In genomic region chr2:28430377-28430765, GRCh38 we compare ENCODE assay signal across 24 cellular contexts. TPM values are rescaled to one million over a fixed set of nuclear protein-coding genes. Genes with fewer than 3 reads are reported as not detected.
DNase-seq lines count a peak whose midpoint lies in the region; ATAC-seq and TF ChIP-seq lines count a peak whose summit lies in the region.
"Had no signal": no experiment of that assay in that cellular context is flagged by ENCODE, and none has a peak within 500 bp of the region (broad histone marks: within the 10 kb centered on the region; RNA-seq: fewer than 3 reads in every experiment).

No MANE protein-coding gene starts in this region.

- peak; percentile 77 for ATAC-seq in activated CD8-positive, alpha-beta memory T cell treated with anti-CD3 and anti-CD28 coated beads, Interleukin-2, amount 10 ng/mL, durations not matched to agents 7 days and 5 days
- peak; percentile 13 for ATAC-seq in activated naive CD8-positive, alpha-beta T cell treated with anti-CD3 and anti-CD28 coated beads, Interleukin-2, amount 50 U/mL, for 24 hours
- ATAC-seq in foreskin keratinocyte (no peak), GM18858 (IDR thresholded peaks at IDR 0.05; ENCODE audit: unreplicated experiment) (no peak)
- ATAC-seq: K562, left lung, right cardiac atrium had no signal

- DNase-seq in activated CD8-positive, alpha-beta memory T cell treated with anti-CD3 and anti-CD28 coated beads, Interleukin-2, amount 10 ng/mL, durations not matched to agents 7 days and 5 days = peak; percentile 78
- no peak for DNase-seq in activated CD8-positive, alpha-beta memory T cell treated with anti-CD3 and anti-CD28 coated beads, Interleukin-2, amount 50 U/mL, for 48 hours
- DNase-seq in CD4-positive, alpha-beta memory T cell = no peak
- no peak for DNase-seq in activated naive CD8-positive, alpha-beta T cell treated with anti-CD3 and anti-CD28 coated beads, Interleukin-2, amount 50 U/mL, for 24 hours
- DNase-seq in neural progenitor cell (ENCODE audit: low spot score) = no peak
- no peak for DNase-seq in NCI-H187 (lab: John Stamatoyannopoulos, UW)
- no peak for DNase-seq in foreskin keratinocyte
- DNase-seq: activated B cell treated with CpG ODN at 0.5 μM for 24 hours; activated CD4-positive, alpha-beta T cell treated with anti-CD3 and anti-CD28 coated beads, Interleukin-2, amount 50 U/mL, for 48 hours; brain microvascular endothelial cell; mesenchymal stem cell; NCI-H1092 treated with DMSO at 0.1 percent for 48 hours; NCI-H1694 treated with DMSO at 0.1 percent for 48 hours; NCI-H2171 treated with DMSO at 0.1 percent for 48 hours; NCI-H510A; right cardiac atrium; stimulated activated CD4-positive, alpha-beta T cell treated with anti-CD3 and anti-CD28 coated beads, Interleukin-2, amount 100 ng/mL, for 24 hours; thyroid gland; uterus had no signal

- POLR2A ChIA-PET in CD4-positive, alpha-beta memory T cell (lab: Charles Lee; ENCODE audit: partially characterized antibody) = no interaction called here

- H3K27me3 Mint-ChIP-seq in activated CD8-positive, alpha-beta memory T cell treated with anti-CD3 and anti-CD28 coated beads, Interleukin-2, amount 10 ng/mL, durations not matched to agents 7 days and 5 days = no peaks in the 10 kb centered on the region
- H3K27me3 Mint-ChIP-seq in CD4-positive, alpha-beta memory T cell = peaks cover 0 to 3% of the 10 kb centered on the region in 2 donors
- H3K27me3 Mint-ChIP-seq in activated naive CD8-positive, alpha-beta T cell treated with anti-CD3 and anti-CD28 coated beads, Interleukin-2, amount 50 U/mL, for 24 hours = no peaks in the 10 kb centered on the region
- H3K27me3 Mint-ChIP-seq in neural progenitor cell (ENCODE audit: insufficient read depth, low read depth) = peaks cover 2% of the 10 kb centered on the region

- H3K4me1 ChIP-seq in CD4-positive, alpha-beta memory T cell (ENCODE audit: insufficient read depth, low read length) = peaks cover 11% of the 10 kb centered on the region
- H3K4me1 ChIP-seq in neural progenitor cell (no peaks in the 10 kb centered on the region), foreskin keratinocyte (no peaks in the 10 kb centered on the region)
- H3K4me1 ChIP-seq: thyroid gland, uterus had no signal

- H3K4me3 Mint-ChIP-seq in activated CD8-positive, alpha-beta memory T cell treated with anti-CD3 and anti-CD28 coated beads, Interleukin-2, amount 10 ng/mL, durations not matched to agents 7 days and 5 days = peak overlapping the region; percentile 9
- peak overlapping the region in 4 of 8 donors; percentile 12 to 55 (median 44) for H3K4me3 Mint-ChIP-seq in CD4-positive, alpha-beta memory T cell
- no peak overlapping the region for H3K4me3 Mint-ChIP-seq in activated naive CD8-positive, alpha-beta T cell treated with anti-CD3 and anti-CD28 coated beads, Interleukin-2, amount 50 U/mL, for 24 hours
- no peak overlapping the region for H3K4me3 Mint-ChIP-seq in neural progenitor cell
- H3K4me3 Mint-ChIP-seq: activated B cell treated with CpG ODN at 0.5 μM for 24 hours, B cell, neural crest cell had no signal

- no peaks in the 10 kb centered on the region for H3K79me2 ChIP-seq in neural progenitor cell (ENCODE audit: low read depth)

- TF ChIP-seq CTCF in neural progenitor cell (IDR thresholded peaks at IDR 0.05) (no peak), foreskin keratinocyte (conservative IDR thresholded peaks at IDR 0.05) (no peak)

- no peaks in the 10 kb centered on the region for H3F3A ChIP-seq in neural progenitor cell (ENCODE audit: low read depth)

- no peaks in the 10 kb centered on the region for H3K27me3 ChIP-seq in CD4-positive, alpha-beta memory T cell (ENCODE audit: insufficient read depth, low read length)
- no peaks in the 10 kb centered on the region for H3K27me3 ChIP-seq in neural progenitor cell
- no peaks in the 10 kb centered on the region for H3K27me3 ChIP-seq in foreskin keratinocyte
- H3K27me3 ChIP-seq: brain microvascular endothelial cell, left lung, thyroid gland, uterus had no signal

- no peak overlapping the region for H3K9ac ChIP-seq in neural progenitor cell

- no peak overlapping the region for H3K4me2 ChIP-seq in neural progenitor cell

- H3K9me3 ChIP-seq in CD4-positive, alpha-beta memory T cell (ENCODE audit: control insufficient read depth in 1 of 2, low read length in 2 of 2) = no peaks in the 10 kb centered on the region
- H3K9me3 ChIP-seq in neural progenitor cell (ENCODE audit: low read depth) = no peaks in the 10 kb centered on the region
- H3K9me3 ChIP-seq: thyroid gland had no signal

- peak overlapping the region; percentile 88 for H3K27ac Mint-ChIP-seq in activated CD8-positive, alpha-beta memory T cell treated with anti-CD3 and anti-CD28 coated beads, Interleukin-2, amount 10 ng/mL, durations not matched to agents 7 days and 5 days
- peak overlapping the region in 6 of 7 donors; percentile 26 to 85 (median 60) for H3K27ac Mint-ChIP-seq in CD4-positive, alpha-beta memory T cell
- no peak overlapping the region for H3K27ac Mint-ChIP-seq in activated naive CD8-positive, alpha-beta T cell treated with anti-CD3 and anti-CD28 coated beads, Interleukin-2, amount 50 U/mL, for 24 hours
- H3K27ac Mint-ChIP-seq in neural progenitor cell = no peak overlapping the region
- H3K27ac Mint-ChIP-seq: activated B cell treated with CpG ODN at 0.5 μM for 24 hours, B cell had no signal

- H3K36me3 ChIP-seq in CD4-positive, alpha-beta memory T cell (ENCODE audit: insufficient read depth, low read length) = no peaks in the 10 kb centered on the region
- no peaks in the 10 kb centered on the region for H3K36me3 ChIP-seq in neural progenitor cell
- H3K36me3 ChIP-seq: brain microvascular endothelial cell, left lung, thyroid gland, uterus had no signal

- H2AFZ ChIP-seq in neural progenitor cell (replicated peaks) = peak overlapping the region; percentile 13

- no peak overlapping the region for H3K27ac ChIP-seq in CD4-positive, alpha-beta memory T cell (ENCODE audit: low read depth, low read length)
- H3K27ac ChIP-seq in neural progenitor cell (no peak overlapping the region), foreskin keratinocyte (no peak overlapping the region)
- H3K27ac ChIP-seq: brain microvascular endothelial cell, thyroid gland, uterus had no signal

- CTCF ChIA-PET in activated CD8-positive, alpha-beta memory T cell treated with anti-CD3 and anti-CD28 coated beads, Interleukin-2, amount 10 ng/mL, durations not matched to agents 7 days and 5 days (lab: Charles Lee) = interaction anchor here (0.8 to 1.6 kb wide), 4 partner anchors 22 to 707 kb away, joined by 3 to 5 read pairs (median 3); no protein-coding TSS in a partner anchor
- CTCF ChIA-PET in CD4-positive, alpha-beta memory T cell (lab: Charles Lee; ENCODE audit: partially characterized antibody) = no interaction called here

- intact Hi-C loops in CD4-positive, alpha-beta memory T cell (cut with micrococcal nuclease) = no loop called here

- peaks cover 85% of the 10 kb centered on the region for H3K4me1 Mint-ChIP-seq in activated CD8-positive, alpha-beta memory T cell treated with anti-CD3 and anti-CD28 coated beads, Interleukin-2, amount 10 ng/mL, durations not matched to agents 7 days and 5 days
- peaks cover 5 to 40% (median 21%) of the 10 kb centered on the region in 4 donors for H3K4me1 Mint-ChIP-seq in CD4-positive, alpha-beta memory T cell
- peaks cover 25% of the 10 kb centered on the region for H3K4me1 Mint-ChIP-seq in activated naive CD8-positive, alpha-beta T cell treated with anti-CD3 and anti-CD28 coated beads, Interleukin-2, amount 50 U/mL, for 24 hours
- H3K4me1 Mint-ChIP-seq in neural progenitor cell = no peaks in the 10 kb centered on the region
- H3K4me1 Mint-ChIP-seq: activated B cell treated with CpG ODN at 0.5 μM for 24 hours, B cell, neural crest cell had no signal

- H3K36me3 Mint-ChIP-seq in activated CD8-positive, alpha-beta memory T cell treated with anti-CD3 and anti-CD28 coated beads, Interleukin-2, amount 10 ng/mL, durations not matched to agents 7 days and 5 days = peaks cover 12% of the 10 kb centered on the region
- no peaks in the 10 kb centered on the region for H3K36me3 Mint-ChIP-seq in CD4-positive, alpha-beta memory T cell
- H3K36me3 Mint-ChIP-seq in activated naive CD8-positive, alpha-beta T cell treated with anti-CD3 and anti-CD28 coated beads, Interleukin-2, amount 50 U/mL, for 24 hours (ENCODE audit: low read depth) = no peaks in the 10 kb centered on the region
- H3K36me3 Mint-ChIP-seq in neural progenitor cell = no peaks in the 10 kb centered on the region

- H3K4me3 ChIP-seq in CD4-positive, alpha-beta memory T cell (ENCODE audit: low read length in 2 of 2) = no peak overlapping the region
- no peak overlapping the region for H3K4me3 ChIP-seq in neural progenitor cell
- H3K4me3 ChIP-seq: K562, left lung, thyroid gland, uterus had no signal

- peaks cover 7% of the 10 kb centered on the region for H3K9me3 Mint-ChIP-seq in activated CD8-positive, alpha-beta memory T cell treated with anti-CD3 and anti-CD28 coated beads, Interleukin-2, amount 10 ng/mL, durations not matched to agents 7 days and 5 days (ENCODE audit: low read depth)
- H3K9me3 Mint-ChIP-seq in CD4-positive, alpha-beta memory T cell = peaks cover 0 to 5% (median 0%) of the 10 kb centered on the region in 8 donors
- peaks cover 6% of the 10 kb centered on the region for H3K9me3 Mint-ChIP-seq in activated naive CD8-positive, alpha-beta T cell treated with anti-CD3 and anti-CD28 coated beads, Interleukin-2, amount 50 U/mL, for 24 hours
- no peaks in the 10 kb centered on the region for H3K9me3 Mint-ChIP-seq in neural progenitor cell

- no peaks in the 10 kb centered on the region for H4K20me1 ChIP-seq in neural progenitor cell (ENCODE audit: low read depth)

RNA-seq across cellular contexts. Expression of gene FOSL2, which starts 37.7 kb away (rescaled TPM):
- total RNA-seq in activated CD8-positive, alpha-beta memory T cell treated with anti-CD3 and anti-CD28 coated beads, Interleukin-2, amount 10 ng/mL, durations not matched to agents 7 days and 5 days = 10 to 100 TPM; 56.2 to 75.7 TPM
- 1 to 10 TPM; 6.6 to 6.7 TPM for total RNA-seq in CD4-positive, alpha-beta memory T cell
- polyA plus RNA-seq in CD4-positive, alpha-beta memory T cell = 1 to 10 TPM; 4.7 to 5.0 TPM
- total RNA-seq in neural progenitor cell (ENCODE audit: low replicate concordance) (1.3 and 3.7 TPM in 2 replicates), foreskin keratinocyte (35.6 and 38.5 TPM in 2 replicates)
- 13.6 and 16.9 TPM in 2 replicates for polyA plus RNA-seq in foreskin keratinocyte

Comparison
In these comparisons a context has a peak if more than half of its experiments do, and no peak if none do; other contexts are left out.
1. ATAC-seq: peak in activated CD8-positive, alpha-beta memory T cell treated with anti-CD3 and anti-CD28 coated beads, Interleukin-2, amount 10 ng/mL, durations not matched to agents 7 days and 5 days (single experiment) and activated naive CD8-positive, alpha-beta T cell treated with anti-CD3 and anti-CD28 coated beads, Interleukin-2, amount 50 U/mL, for 24 hours (single experiment); none in foreskin keratinocyte (single experiment) and GM18858 (single experiment).
2. H3K27ac Mint-ChIP-seq: peak in activated CD8-positive, alpha-beta memory T cell treated with anti-CD3 and anti-CD28 coated beads, Interleukin-2, amount 10 ng/mL, durations not matched to agents 7 days and 5 days (single experiment) and CD4-positive, alpha-beta memory T cell (6 of 7); none in activated naive CD8-positive, alpha-beta T cell treated with anti-CD3 and anti-CD28 coated beads, Interleukin-2, amount 50 U/mL, for 24 hours (single experiment) and neural progenitor cell (single experiment).